ENCODE assay signal across 24 cellular contexts in the genomic region with DNA sequence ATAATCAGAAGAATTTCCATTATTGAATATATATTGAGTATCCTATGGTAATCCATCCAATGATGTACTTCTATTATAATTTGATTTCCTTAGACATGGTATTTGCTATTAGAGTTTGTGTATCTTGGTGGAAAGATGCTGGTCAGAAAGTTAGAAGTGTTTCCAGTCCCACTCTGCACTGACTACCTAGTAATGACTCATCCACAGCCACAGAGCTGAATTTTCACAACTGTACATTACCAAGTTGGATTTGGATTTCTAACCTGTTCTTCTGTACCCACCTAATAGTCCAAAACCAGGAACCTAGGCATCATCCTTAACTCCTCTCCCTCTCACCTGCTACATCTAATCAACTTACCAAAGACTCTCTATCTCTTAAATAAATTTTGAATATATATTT.
"Had no signal": no experiment of that assay in that cellular context is flagged by ENCODE, and none has a peak within 500 bp of the region (broad histone marks: within the 10 kb centered on the region; RNA-seq: fewer than 3 reads in every experiment).

No MANE protein-coding gene starts in this region.

- ATAC-seq: left lung; mucosa of descending colon; natural killer cell treated with Interleukin-12 subunit alpha and Interleukin-12 subunit beta and Interleukin-15 and Interleukin-18, amount 100 ng/mL, for 72 hours; right lobe of liver; stimulated activated naive CD8-positive, alpha-beta T cell treated with anti-CD3 and anti-CD28 coated beads, Interleukin-15, amount 100 ng/mL, for 72 hours had no signal

- H3K36me3 ChIP-seq: colonic mucosa, esophagus squamous epithelium, left lung, neutrophil, right lobe of liver, thyroid gland had no signal

- H3K4me1 ChIP-seq: colonic mucosa, esophagus squamous epithelium, left lung, parathyroid adenoma, right lobe of liver, thyroid gland, vagina had no signal

- DNase-seq: colonic mucosa; effector CD8-positive, alpha-beta T cell; endodermal cell; erythroblast; esophagus squamous epithelium; hypothalamus; immature natural killer cell; left lung; mesenchymal stem cell; mucosa of descending colon; naive B cell; right lobe of liver; stimulated activated CD4-positive, alpha-beta T cell treated with anti-CD3 and anti-CD28 coated beads, Interleukin-12 subunit alpha, Interleukin-12 subunit beta, amount 100 ng/mL, for 4 hours; stimulated activated CD4-positive, alpha-beta T cell treated with anti-CD3 and anti-CD28 coated beads, Interleukin-1b, Interleukin-23, amount 100 ng/mL, for 48 hours; stimulated activated CD4-positive, alpha-beta T cell treated with anti-CD3 and anti-CD28 coated beads, Interleukin-4, amount 100 ng/mL, for 1 hour; stimulated activated CD8-positive, alpha-beta memory T cell treated with anti-CD3 and anti-CD28 coated beads, Interleukin-4, amount 100 ng/mL, for 48 hours; stimulated activated naive CD4-positive, alpha-beta T cell; stimulated activated naive CD8-positive, alpha-beta T cell treated with anti-CD3 and anti-CD28 coated beads, Interleukin-15, amount 100 ng/mL, for 72 hours; thyroid gland had no signal

- H3K9me3 ChIP-seq: colonic mucosa, neutrophil, thyroid gland had no signal

- H3K79me2 ChIP-seq: parathyroid adenoma had no signal

- H3K9ac ChIP-seq: parathyroid adenoma had no signal

- H3K27me3 ChIP-seq: colonic mucosa, esophagus squamous epithelium, left lung, neutrophil, right lobe of liver, thyroid gland, vagina had no signal

- H3K27ac ChIP-seq: colonic mucosa, esophagus squamous epithelium, left lung, neutrophil, parathyroid adenoma, right lobe of liver, thyroid gland, vagina had no signal

- H3K4me3 ChIP-seq: colonic mucosa, esophagus squamous epithelium, left lung, mucosa of descending colon, right lobe of liver, smooth muscle cell, thyroid gland, vagina had no signal

- H3K4me2 ChIP-seq: smooth muscle cell had no signal

- H2AFZ ChIP-seq: parathyroid adenoma had no signal
